8 cellular contexts compared by ENCODE assay signal in genomic region chr2:202032841-202033316, GRCh38. TPM values are rescaled to one million over a fixed set of nuclear protein-coding genes. Genes with fewer than 3 reads are reported as not detected.
DNase-seq lines count a peak whose midpoint lies in the region; ATAC-seq, FAIRE-seq and TF ChIP-seq lines count a peak whose summit lies in the region.

No MANE protein-coding gene starts in this region.

- H3K9me3 ChIP-seq in Panc1 (ENCODE audit: control insufficient read depth, insufficient read depth, low read depth, low read length) (no peaks in the 10 kb centered on the region), heart left ventricle (no peaks in the 10 kb centered on the region)

- peaks cover 12% of the 10 kb centered on the region for H3K4me1 Mint-ChIP-seq in activated naive CD8-positive, alpha-beta T cell (ENCODE audit: low read depth)

- peak; percentile 38 for DNase-seq in GM12891 (ENCODE audit: insufficient read length, low spot score)
- no peak for DNase-seq in Panc1 (ENCODE audit: low read depth, low spot score)
- DNase-seq in heart left ventricle = peak; percentile 44 to 79 (median 58)
- peak; percentile 12 for DNase-seq in pons (ENCODE audit: low spot score)
- DNase-seq in NCI-H1694 treated with DMSO at 0.1 percent for 48 hours (lab: John Stamatoyannopoulos, UW) = no peak

- no peaks in the 10 kb centered on the region for H3K9me3 Mint-ChIP-seq in activated naive CD8-positive, alpha-beta T cell (ENCODE audit: low read depth)

- H3K27me3 ChIP-seq in Panc1 (ENCODE audit: control insufficient read depth, insufficient read depth, low read length) (no peaks in the 10 kb centered on the region), heart left ventricle (peaks cover 0 to 47% (median 5%) of the 10 kb centered on the region in 9 donors)

- peaks cover 13% of the 10 kb centered on the region; the same call in 1 of the 2 replicates for H3K4me1 ChIP-seq in Panc1 (ENCODE audit: control insufficient read depth, insufficient read depth, low read length)
- H3K4me1 ChIP-seq in heart left ventricle = peaks cover 0 to 36% (median 15%) of the 10 kb centered on the region in 12 donors

- POLR2A ChIA-PET in Panc1 (lab: Charles Lee) = no interaction called here

- H3K27ac ChIP-seq in Panc1 (ENCODE audit: low read length) (peak overlapping the region; percentile 87), heart left ventricle (peak overlapping the region; percentile 86 to 99 (median 95))

- in situ Hi-C loops in Panc1 (cut with HindIII; ENCODE audit: low pct_unique_long_range_greater_than_20kb, low sequenced_read_pairs) = no loop called here

- H3K36me3 ChIP-seq in Panc1 (ENCODE audit: control insufficient read depth, insufficient read depth, low read length) = no peaks in the 10 kb centered on the region; the same call in 1 of the 2 replicates
- no peaks in the 10 kb centered on the region for H3K36me3 ChIP-seq in heart left ventricle

- intact Hi-C loops in Panc1 (cut with micrococcal nuclease; ENCODE audit: unreplicated experiment) (loop anchor here (10.0 kb wide), 2 partner anchors 168 to 238 kb away; no protein-coding TSS in a partner anchor), heart left ventricle (cut with DNase I) (loop anchor here in 7 of 10 donors (2.0 to 10.0 kb wide), 9 partner anchors 132 to 251 kb away; partner anchors contain the start of gene ALS2 (in 2 of the 7))

- H3K27me3 Mint-ChIP-seq in activated naive CD8-positive, alpha-beta T cell = peaks cover 4% of the 10 kb centered on the region

- H3K4me3 Mint-ChIP-seq in activated naive CD8-positive, alpha-beta T cell = peak overlapping the region; percentile 89

- TF ChIP-seq CTCF in Panc1 (IDR thresholded peaks at IDR 0.05) = no peak
- no peak for TF ChIP-seq CTCF in heart left ventricle (IDR thresholded peaks at IDR 0.05)

- ATAC-seq in HG02973 (IDR thresholded peaks at IDR 0.05; ENCODE audit: unreplicated experiment) = peak; percentile 2
- ATAC-seq in Panc1 = peak; percentile 47
- ATAC-seq in heart left ventricle = peak; percentile 20 to 37 (median 32)
- ATAC-seq in HG03565 (IDR thresholded peaks at IDR 0.05; ENCODE audit: unreplicated experiment) = no peak

- peak; percentile 63 for FAIRE-seq in GM12891 (lab: Jason Lieb, UNC)

- H3K4me3 ChIP-seq in Panc1 (ENCODE audit: low read depth in 2 of 2, low read length in 2 of 2) (peak overlapping the region; percentile 67 to 92), heart left ventricle (peak overlapping the region; percentile 52 to 90 (median 79))

- BruUV-seq in Panc1 (replicated peaks; lab: Mats Ljungman, UMichigan) = TSS peak; percentile 89

- TF ChIP-seq POLR2A in GM12891 (IDR thresholded peaks at IDR 0.05; ENCODE audit: low read depth, low read length) (no peak), heart left ventricle (IDR thresholded peaks at IDR 0.05) (no peak)

- CTCF ChIA-PET in Panc1 (lab: Charles Lee) = no interaction called here

- no peak overlapping the region for H3K27ac Mint-ChIP-seq in activated naive CD8-positive, alpha-beta T cell

- WGBS in heart left ventricle, 4 donors = 1 to 2% (median 1%) methylated on average over 42 of the region's 42 CpGs

- H3K36me3 Mint-ChIP-seq in activated naive CD8-positive, alpha-beta T cell = no peaks in the 10 kb centered on the region

TF ChIP-seq in GM12891, 5 proteins besides CTCF, POLR2A, EP300 and RAD21:
- TF ChIP-seq PAX5 (IDR thresholded peaks at IDR 0.05; ENCODE audit: insufficient read depth, low read length, severe bottlenecking) (no peak), SPI1 (IDR thresholded peaks at IDR 0.05; ENCODE audit: low read depth, low read length) (no peak), POU2F2 (IDR thresholded peaks at IDR 0.05; ENCODE audit: low read depth, low read length) (no peak), POLR2AphosphoS5 (IDR thresholded peaks at IDR 0.05; ENCODE audit: low read depth, low read length) (no peak), TAF1 (IDR thresholded peaks at IDR 0.05; ENCODE audit: low read depth, low read length) (no peak)

RNA-seq across cellular contexts. Expression of gene FZD7, which starts 0.8 kb away (rescaled TPM):
- 0.18 TPM for polyA plus RNA-seq in GM12891 (2012; ENCODE audit: low read depth, missing spikeins)
- 38.1 TPM for total RNA-seq in Panc1 (2021; ENCODE audit: unreplicated experiment)
- 46.7 TPM for polyA plus RNA-seq in Panc1 (2012; ENCODE audit: insufficient read length)
- 10 to 100 TPM; 11.3 to 42.0 (median 25.5) TPM for total RNA-seq in heart left ventricle
- 1 to 10 TPM; 1.7 to 8.8 TPM for polyA plus RNA-seq in heart left ventricle

RNA-seq across cellular contexts. Expression of gene KIAA2012, which starts 40.2 kb away (rescaled TPM):
- polyA plus RNA-seq in GM12891 (2012; ENCODE audit: low read depth, missing spikeins) = 0.03 TPM
- total RNA-seq in Panc1 (2021; ENCODE audit: unreplicated experiment) = not detected
- not detected for polyA plus RNA-seq in Panc1 (2012; ENCODE audit: insufficient read length)
- total RNA-seq in heart left ventricle = under 1 TPM in 1 of 9 donors, not detected in 8; 0.08 TPM
- polyA plus RNA-seq in heart left ventricle = not detected

Comparison
In these comparisons a context has a peak if more than half of its experiments do, and no peak if none do; other contexts are left out.
1. DNase-seq: peak in GM12891 (single experiment), heart left ventricle (5 of 5) and pons (single experiment); none in Panc1 (single experiment) and NCI-H1694 treated with DMSO at 0.1 percent for 48 hours (single experiment).